Comparison of ENCODE assay signal across 25 cellular contexts in the genomic region with DNA sequence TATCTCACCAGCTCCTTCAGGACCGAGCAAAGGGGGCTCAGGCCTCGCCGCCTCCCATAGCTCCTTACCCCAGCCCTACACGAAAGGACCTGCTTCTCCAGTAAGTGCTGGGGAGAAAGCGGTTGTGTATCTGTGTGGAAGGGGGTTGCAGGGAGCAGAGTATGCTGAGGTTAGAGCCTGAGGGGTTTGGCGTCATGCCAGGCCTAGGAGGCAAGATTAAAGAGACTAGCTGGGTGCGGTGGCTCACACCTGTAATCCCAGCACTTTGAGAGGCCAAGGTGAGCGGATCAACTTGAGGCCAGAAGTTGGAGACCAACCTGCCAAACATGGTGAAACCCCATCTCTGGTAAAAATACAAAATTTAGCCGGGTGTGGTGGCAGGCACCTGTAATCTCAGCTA. TPM values are rescaled to one million over a fixed set of nuclear protein-coding genes. Genes with fewer than 3 reads are reported as not detected.
"Had no signal": no experiment of that assay in that cellular context is flagged by ENCODE, and none has a peak within 500 bp of the region (broad histone marks: within the 10 kb centered on the region; RNA-seq: fewer than 3 reads in every experiment).

No MANE protein-coding gene starts in this region.

- H3K27me3 ChIP-seq: esophagus muscularis mucosa, foreskin keratinocyte, gastroesophageal sphincter, heart left ventricle, hepatocyte, neutrophil, pancreas, testis, tibial artery had no signal

- H3K79me2 ChIP-seq: hepatocyte had no signal

- H2AFZ ChIP-seq: hepatocyte had no signal

- H3K4me2 ChIP-seq: hepatocyte, smooth muscle cell had no signal

- H3K4me3 ChIP-seq: esophagus muscularis mucosa, gastroesophageal sphincter, heart left ventricle, hepatocyte, lung, pancreas, smooth muscle cell, testis, tibial artery had no signal

- H3K4me1 ChIP-seq: foreskin keratinocyte had no signal

- DNase-seq: dermis blood vessel endothelial cell; effector memory CD4-positive, alpha-beta T cell; foreskin keratinocyte; heart left ventricle; kidney; natural killer cell; pancreas; stimulated activated CD4-positive, alpha-beta T cell treated with anti-CD3 and anti-CD28 coated beads, Interleukin-12 subunit alpha, Interleukin-12 subunit beta, amount 100 ng/mL, for 4 hours; stimulated activated CD4-positive, alpha-beta T cell treated with anti-CD3 and anti-CD28 coated beads, Interleukin-1b, Interleukin-23, amount 100 ng/mL, for 48 hours; stimulated activated CD4-positive, alpha-beta T cell treated with anti-CD3 and anti-CD28 coated beads, Interleukin-4, amount 100 ng/mL, for 1 hour; stimulated activated CD8-positive, alpha-beta memory T cell treated with anti-CD3 and anti-CD28 coated beads, Interleukin-4, amount 100 ng/mL, for 48 hours; stimulated activated naive CD8-positive, alpha-beta T cell treated with anti-CD3 and anti-CD28 coated beads, Interleukin-15, Interleukin-2, amounts not matched to agents 100 U/mL and 50 U/mL, for 24 hours; substantia nigra; testis; tibial artery had no signal

- H3K36me3 ChIP-seq: pancreas had no signal

- H3K9me3 ChIP-seq: esophagus muscularis mucosa, gastroesophageal sphincter, heart left ventricle, neutrophil, pancreas, testis, tibial artery had no signal

- H3K27ac ChIP-seq: esophagus muscularis mucosa, foreskin keratinocyte, gastroesophageal sphincter, heart left ventricle, hepatocyte, neutrophil, pancreas, testis, tibial artery had no signal

- ATAC-seq: foreskin keratinocyte; gastroesophageal sphincter; heart left ventricle; left lobe of liver; natural killer cell; pancreas; sciatic nerve; stimulated activated naive CD8-positive, alpha-beta T cell treated with anti-CD3 and anti-CD28 coated beads, Interleukin-15, Interleukin-2, amounts not matched to agents 100 U/mL and 50 U/mL, for 24 hours had no signal

- FAIRE-seq: endothelial cell of umbilical vein, kidney, pancreas had no signal

RNA-seq across cellular contexts. Expression of a gene that starts 23.0 kb away (rescaled TPM):
- polyA plus RNA-seq: neural cell had no signal
